ENCODE assay signal across 15 cellular contexts in genomic region chr2:180169474-180169873, GRCh38.
DNase-seq lines count a peak whose midpoint lies in the region; ATAC-seq and TF ChIP-seq lines count a peak whose summit lies in the region.
"Had no signal": no experiment of that assay in that cellular context is flagged by ENCODE, and none has a peak within 500 bp of the region (broad histone marks: within the 10 kb centered on the region; RNA-seq: fewer than 3 reads in every experiment).

No MANE protein-coding gene starts in this region.

- H3K4me3 ChIP-seq in OCI-LY7 (ENCODE audit: low read depth, low read length, poor library complexity, severe bottlenecking) (no peak overlapping the region), endodermal cell (ENCODE audit: low read length) (peak overlapping the region; percentile 19), trophoblast cell (ENCODE audit: low read depth, low read length) (no peak overlapping the region)
- H3K4me3 ChIP-seq: BLaER1 had no signal

- no peak overlapping the region for H3K27ac ChIP-seq in OCI-LY7 (ENCODE audit: low read depth, low read length, poor library complexity, severe bottlenecking)
- H3K27ac ChIP-seq in endodermal cell (ENCODE audit: low read depth, low read length): no peak overlapping the region
- H3K27ac ChIP-seq in trophoblast cell (ENCODE audit: low read depth, low read length): no peak overlapping the region
- H3K27ac ChIP-seq: 22Rv1, BLaER1, KMS-11 had no signal

- H3K4me1 Mint-ChIP-seq in endodermal cell (no peaks in the 10 kb centered on the region), natural killer cell (no peaks in the 10 kb centered on the region)
- H3K4me1 Mint-ChIP-seq: CD14-positive monocyte; CD4-positive, alpha-beta memory T cell; H9 had no signal

- H3K79me2 ChIP-seq in OCI-LY7 (ENCODE audit: insufficient read depth, low read depth, low read length) (no peaks in the 10 kb centered on the region), trophoblast cell (ENCODE audit: control insufficient read depth, insufficient read depth, low read length, poor library complexity) (no peaks in the 10 kb centered on the region)

- H3K27me3 ChIP-seq in endodermal cell (ENCODE audit: control insufficient read depth, insufficient read depth, low read length, poor library complexity, severe bottlenecking) (no peaks in the 10 kb centered on the region), trophoblast cell (ENCODE audit: insufficient read depth, low read length) (no peaks in the 10 kb centered on the region)
- H3K27me3 ChIP-seq: BLaER1 had no signal

- no peak overlapping the region for H3K14ac ChIP-seq in trophoblast cell (ENCODE audit: low read length)

- H2BK12ac ChIP-seq in trophoblast cell (ENCODE audit: low read length): no peak overlapping the region

- intact Hi-C loops in OCI-LY7 (cut with micrococcal nuclease; ENCODE audit: unreplicated experiment): no loop called here
- intact Hi-C loops in natural killer cell (cut with micrococcal nuclease): no loop called here

- H3K23ac ChIP-seq in trophoblast cell (ENCODE audit: low read length): no peak overlapping the region

- no peak overlapping the region for H4K12ac ChIP-seq in trophoblast cell (ENCODE audit: low read depth, low read length)

- no peak overlapping the region for H3K27ac Mint-ChIP-seq in endodermal cell
- H3K27ac Mint-ChIP-seq in natural killer cell: no peak overlapping the region
- H3K27ac Mint-ChIP-seq: CD14-positive monocyte; CD4-positive, alpha-beta memory T cell; H9 had no signal

- H3K9me3 ChIP-seq in OCI-LY7 (ENCODE audit: low read length) (0 out of 2 replicates have a peak, but pooled peaks cover 4% of the 10 kb centered on the region), endodermal cell (ENCODE audit: control insufficient read depth, low read length) (peaks cover 41% of the 10 kb centered on the region), trophoblast cell (ENCODE audit: insufficient read depth, low read depth, low read length) (peaks cover 6% of the 10 kb centered on the region)

- TF ChIP-seq CTCF in OCI-LY7 (conservative IDR thresholded peaks at IDR 0.05; ENCODE audit: low read length) (no peak), endodermal cell (conservative IDR thresholded peaks at IDR 0.05) (no peak), natural killer cell (IDR thresholded peaks at IDR 0.05) (no peak)

- H4K8ac ChIP-seq in trophoblast cell (ENCODE audit: low read depth, low read length): no peak overlapping the region

- H3K4me1 ChIP-seq in OCI-LY7 (ENCODE audit: insufficient read depth, low read length, poor library complexity, severe bottlenecking) (no peaks in the 10 kb centered on the region), endodermal cell (ENCODE audit: control insufficient read depth, insufficient read depth, low read length) (no peaks in the 10 kb centered on the region), trophoblast cell (ENCODE audit: control insufficient read depth in 1 of 2, insufficient read depth in 2 of 2, low read length in 2 of 2) (no peaks in the 10 kb centered on the region)
- H3K4me1 ChIP-seq: BLaER1 had no signal

- CTCF ChIA-PET in OCI-LY7 (lab: Charles Lee; ENCODE audit: unreplicated experiment): no interaction called here

- no peak overlapping the region for H3K4ac ChIP-seq in trophoblast cell (ENCODE audit: low read depth, low read length)

- DNase-seq in DMS 273 (lab: John Stamatoyannopoulos, UW; ENCODE audit: unreplicated experiment) (peak; percentile 3), DMS 273 treated with DMSO at 0.1 percent for 48 hours (lab: John Stamatoyannopoulos, UW) (no peak), OCI-LY7 (ENCODE audit: low spot score) (peak; percentile 3), endodermal cell (no peak), natural killer cell (no peak), trophoblast cell (no peak), cortex of kidney (lab: John Stamatoyannopoulos, UW) (no peak)
- DNase-seq: CD4-positive, alpha-beta memory T cell; DMS79 treated with DMSO at 0.1 percent for 48 hours; GF-D8; H9 had no signal

- no TSS peak for BruUV-seq in OCI-LY7 (replicated peaks; lab: Mats Ljungman, UMichigan)

- H2BK120ac ChIP-seq in trophoblast cell (ENCODE audit: insufficient read depth, low read length, poor library complexity): no peak overlapping the region

- no peak overlapping the region for H4K91ac ChIP-seq in trophoblast cell (ENCODE audit: low read depth, low read length)

- H3K18ac ChIP-seq in trophoblast cell (ENCODE audit: low read length): no peak overlapping the region

- peaks cover 45% of the 10 kb centered on the region for H3K9me3 Mint-ChIP-seq in endodermal cell
- H3K9me3 Mint-ChIP-seq in natural killer cell: peaks cover 11 to 13% of the 10 kb centered on the region in 2 donors

- H3K27me3 Mint-ChIP-seq in endodermal cell (ENCODE audit: insufficient read depth): no peaks in the 10 kb centered on the region
- no peaks in the 10 kb centered on the region for H3K27me3 Mint-ChIP-seq in natural killer cell (ENCODE audit: low read depth in 2 of 2)

- no peak overlapping the region for H2AFZ ChIP-seq in OCI-LY7 (ENCODE audit: low read length)
- no peak overlapping the region for H2AFZ ChIP-seq in trophoblast cell (ENCODE audit: insufficient read depth, low read length, poor library complexity)

- ATAC-seq in natural killer cell: no peak

- H3K9me2 ChIP-seq in OCI-LY7 (ENCODE audit: insufficient read depth, low read length): no peaks in the 10 kb centered on the region

- H3K9ac ChIP-seq in endodermal cell (ENCODE audit: extremely low read depth, low read length, poor library complexity, severe bottlenecking) (no peak overlapping the region), trophoblast cell (ENCODE audit: low read length) (no peak overlapping the region)
- H3K9ac ChIP-seq: BLaER1, KMS-11 had no signal

- H3K36me3 ChIP-seq in OCI-LY7 (ENCODE audit: insufficient read depth, low read length): no peaks in the 10 kb centered on the region
- H3K36me3 ChIP-seq in endodermal cell (ENCODE audit: control insufficient read depth, insufficient read depth, low read length): no peaks in the 10 kb centered on the region
- H3K36me3 ChIP-seq in trophoblast cell (ENCODE audit: control insufficient read depth in 1 of 2, insufficient read depth in 2 of 2, low read length in 2 of 2): no peaks in the 10 kb centered on the region

- H3K36me3 Mint-ChIP-seq in endodermal cell (ENCODE audit: low read depth): peaks cover 5% of the 10 kb centered on the region
- H3K36me3 Mint-ChIP-seq in natural killer cell: no peaks in the 10 kb centered on the region
- H3K36me3 Mint-ChIP-seq: CD14-positive monocyte; CD4-positive, alpha-beta memory T cell had no signal

- H2AK5ac ChIP-seq in trophoblast cell (ENCODE audit: low read length): no peak overlapping the region

- POLR2A ChIA-PET in OCI-LY7 (lab: Charles Lee): interaction anchor here (0.6 kb wide), 1 partner anchor 193 kb away, joined by 3 read pairs; no protein-coding TSS in a partner anchor

- no peaks in the 10 kb centered on the region for H3K79me1 ChIP-seq in trophoblast cell (ENCODE audit: low read length)

- H4K20me1 ChIP-seq in OCI-LY7 (ENCODE audit: insufficient read depth, low read length): no peaks in the 10 kb centered on the region
- H4K20me1 ChIP-seq: BLaER1 had no signal

- H3K4me2 ChIP-seq in OCI-LY7 (ENCODE audit: low read length): no peak overlapping the region
- H3K4me2 ChIP-seq in trophoblast cell (ENCODE audit: low read length): no peak overlapping the region
- H3K4me2 ChIP-seq: BLaER1, KMS-11 had no signal

- no peak overlapping the region for H2BK5ac ChIP-seq in trophoblast cell (ENCODE audit: low read depth, low read length, poor library complexity)

- H3K4me3 Mint-ChIP-seq in endodermal cell: no peak overlapping the region
- no peak overlapping the region for H3K4me3 Mint-ChIP-seq in natural killer cell
- H3K4me3 Mint-ChIP-seq: CD14-positive monocyte, H9 had no signal

Comparison
In these comparisons a context has a peak if more than half of its experiments do, and no peak if none do; other contexts are left out.
1. DNase-seq: peak in DMS 273 (single experiment) and OCI-LY7 (single experiment); none in DMS 273 treated with DMSO at 0.1 percent for 48 hours (single experiment), endodermal cell (single experiment), natural killer cell (single experiment), trophoblast cell (0 of 2) and cortex of kidney (single experiment).